ENCODE assay signal across 8 cellular contexts in genomic region chr18:11752116-11752911, GRCh38.
DNase-seq lines count a peak whose midpoint lies in the region; ATAC-seq and TF ChIP-seq lines count a peak whose summit lies in the region.

No MANE protein-coding gene starts in this region.

- 1% methylated on average over 63 to 64 of the region's 64 CpGs for WGBS in psoas muscle, 3 donors

- TF ChIP-seq CTCF in fibroblast of pulmonary artery (IDR thresholded peaks at IDR 0.05; ENCODE audit: low read length, missing control alignments) (no peak), psoas muscle (IDR thresholded peaks at IDR 0.05) (no peak)

- no peaks in the 10 kb centered on the region for H3K36me3 ChIP-seq in SJSA1
- H3K36me3 ChIP-seq in psoas muscle (ENCODE audit: insufficient read depth in 1 of 2, low read depth in 1 of 2), result no peaks in the 10 kb centered on the region

- intact Hi-C loops in psoas muscle (cut with DNase I), result no loop called here

- peaks cover 39% of the 10 kb centered on the region for H3K27me3 ChIP-seq in SJSA1 (replicated peaks)
- peaks cover 0 to 47% (median 14%) of the 10 kb centered on the region in 3 donors for H3K27me3 ChIP-seq in psoas muscle (ENCODE audit: insufficient read depth in 3 of 3, low read length in 2 of 3)

- H3K9me3 ChIP-seq in SJSA1 (replicated peaks) (0 out of 2 replicates have a peak, but pooled peaks cover 2% of the 10 kb centered on the region), psoas muscle (no peaks in the 10 kb centered on the region)

- ATAC-seq in GM21619 (IDR thresholded peaks at IDR 0.05; ENCODE audit: unreplicated experiment) (peak; percentile 56), psoas muscle (peak in 2 of 4 donors; percentile 21 to 30), HG03039 (IDR thresholded peaks at IDR 0.05; ENCODE audit: unreplicated experiment) (no peak), GM21576 (IDR thresholded peaks at IDR 0.05; ENCODE audit: unreplicated experiment) (no peak)

- H3K27ac ChIP-seq in SJSA1 (no peak overlapping the region), psoas muscle (no peak overlapping the region), substantia nigra (ENCODE audit: low read depth, low read length, poor library complexity, severe bottlenecking) (no peak overlapping the region)

- DNase-seq in SJSA1 (ENCODE audit: low read depth in 1 of 2, low spot score in 2 of 2) (peak; percentile 47 to 67), fibroblast of pulmonary artery (ENCODE audit: low read depth) (peak; percentile 33), psoas muscle (no peak), activated gamma-delta T cell (lab: John Stamatoyannopoulos, UW) (no peak), substantia nigra (lab: John Stamatoyannopoulos, UW) (no peak)

- peaks cover 13% of the 10 kb centered on the region for H3K4me1 ChIP-seq in SJSA1 (replicated peaks)
- no peaks in the 10 kb centered on the region for H3K4me1 ChIP-seq in psoas muscle

- H3K4me3 ChIP-seq in SJSA1 (peak overlapping the region; percentile 42), fibroblast of pulmonary artery (replicated peaks; ENCODE audit: low read depth, low read length) (no peak overlapping the region), psoas muscle (peak overlapping the region; percentile 37)

Comparison
In these comparisons a context has a peak if more than half of its experiments do, and no peak if none do; other contexts are left out.
1. DNase-seq: peak in SJSA1 (2 of 2) and fibroblast of pulmonary artery (single experiment); none in psoas muscle (0 of 2), activated gamma-delta T cell (single experiment) and substantia nigra (0 of 49).